Comparison of ENCODE assay signal across 1 cellular context in genomic region chr1:245094954-245095353, GRCh38.
TF ChIP-seq lines count a peak whose summit lies in the region.

No MANE protein-coding gene starts in this region.

TF ChIP-seq in HepG2, 621 proteins besides CTCF, POLR2A, EP300 and RAD21 (continued from another document and continues in another):
- peak; percentile 99 for TF ChIP-seq THRA (CRISPR knock-in tag; IDR thresholded peaks at IDR 0.05; ENCODE audit: borderline replicate concordance)
- peak; percentile 91 for TF ChIP-seq SKI (IDR thresholded peaks at IDR 0.05; ENCODE audit: partially characterized antibody)
- TF ChIP-seq RARA (CRISPR knock-in tag; IDR thresholded peaks at IDR 0.05), result peak; percentile 91
- no peak for TF ChIP-seq REST (IDR thresholded peaks at IDR 0.05; ENCODE audit: borderline replicate concordance in 1 of 2, low read depth in 1 of 2, low read length in 2 of 2)
- TF ChIP-seq ZGPAT (CRISPR knock-in tag; IDR thresholded peaks at IDR 0.05), result peak; percentile 35; the same call in 1 of the 2 replicates
- no peak for TF ChIP-seq ZNF510 (CRISPR knock-in tag; IDR thresholded peaks at IDR 0.05; ENCODE audit: low read depth)
- no peak for TF ChIP-seq ZNF513 (CRISPR knock-in tag; conservative IDR thresholded peaks at IDR 0.05)
- no peak for TF ChIP-seq ZNF24 (IDR thresholded peaks at IDR 0.05)
- peak; percentile 81 for TF ChIP-seq HNF4A (CRISPR knock-in tag; IDR thresholded peaks at IDR 0.05)
- TF ChIP-seq SMARCC2 (IDR thresholded peaks at IDR 0.05), result no peak
- no peak for TF ChIP-seq MAFK (conservative IDR thresholded peaks at IDR 0.05 in 1 of 2, IDR thresholded peaks at IDR 0.05 in 1 of 2; ENCODE audit: low read length in 2 of 2)
- TF ChIP-seq UBTF (CRISPR knock-in tag; IDR thresholded peaks at IDR 0.05), result 0 out of 2 replicates have a peak, but pooled peaks have one; percentile 41
- TF ChIP-seq RXRB (CRISPR knock-in tag; IDR thresholded peaks at IDR 0.05; ENCODE audit: borderline replicate concordance), result peak; percentile 99
- no peak for TF ChIP-seq PCBP1 (IDR thresholded peaks at IDR 0.05; ENCODE audit: borderline replicate concordance, low read depth, low read length)
- TF ChIP-seq YY1 (IDR thresholded peaks at IDR 0.05; ENCODE audit: insufficient read depth, insufficient replicate concordance, low read depth, low read length), result no peak
- TF ChIP-seq MLX (CRISPR knock-in tag; IDR thresholded peaks at IDR 0.05), result no peak
- no peak for TF ChIP-seq ESRRA (CRISPR knock-in tag; IDR thresholded peaks at IDR 0.05; ENCODE audit: low read depth)
- TF ChIP-seq ZNF30 (CRISPR knock-in tag; IDR thresholded peaks at IDR 0.05), result no peak
- no peak for TF ChIP-seq NR2F2 (IDR thresholded peaks at IDR 0.05; ENCODE audit: borderline replicate concordance, low read depth)
- TF ChIP-seq SOX5 (CRISPR knock-in tag; IDR thresholded peaks at IDR 0.05; ENCODE audit: borderline replicate concordance), result peak; percentile 36; the same call in 1 of the 2 replicates
- no peak for TF ChIP-seq ZNF598 (CRISPR knock-in tag; IDR thresholded peaks at IDR 0.05; ENCODE audit: borderline replicate concordance)
- TF ChIP-seq GLMP (CRISPR knock-in tag; IDR thresholded peaks at IDR 0.05; ENCODE audit: borderline replicate concordance), result no peak
- TF ChIP-seq HIC2 (CRISPR knock-in tag; IDR thresholded peaks at IDR 0.05; ENCODE audit: low read depth), result peak; percentile 81
- no peak for TF ChIP-seq ZNF850 (CRISPR knock-in tag; conservative IDR thresholded peaks at IDR 0.05)
- no peak for TF ChIP-seq SOX6 (IDR thresholded peaks at IDR 0.05)
- peak; percentile 30; the same call in 1 of the 2 replicates for TF ChIP-seq SOX6 (CRISPR knock-in tag; IDR thresholded peaks at IDR 0.05)
- no peak for TF ChIP-seq ZNF550 (CRISPR knock-in tag; IDR thresholded peaks at IDR 0.05; ENCODE audit: borderline replicate concordance)
- no peak for TF ChIP-seq MTA3 (CRISPR knock-in tag; IDR thresholded peaks at IDR 0.05)
- peak in 1 of 2 experiments; percentile 56; a peak in 1 of 4 replicates for TF ChIP-seq NR2F1 (CRISPR knock-in tag; IDR thresholded peaks at IDR 0.05)
- TF ChIP-seq ZFX (CRISPR knock-in tag; IDR thresholded peaks at IDR 0.05; ENCODE audit: low read depth), result peak; percentile 59
- TF ChIP-seq SRSF1 (optimal IDR thresholded peaks at IDR 0.05; ENCODE audit: low read depth, low read length), result no peak
- TF ChIP-seq ZNF878 (CRISPR knock-in tag; IDR thresholded peaks at IDR 0.05), result no peak
- TF ChIP-seq ZNF484 (CRISPR knock-in tag; IDR thresholded peaks at IDR 0.05; ENCODE audit: borderline replicate concordance, low read depth), result no peak
- TF ChIP-seq KAT7 (CRISPR knock-in tag; IDR thresholded peaks at IDR 0.05; ENCODE audit: borderline replicate concordance), result 0 out of 2 replicates have a peak, but pooled peaks have one; percentile 54
- TF ChIP-seq TFE3 (CRISPR knock-in tag; IDR thresholded peaks at IDR 0.05), result 0 out of 2 replicates have a peak, but pooled peaks have one; percentile 36
- peak; percentile 59; the same call in 1 of the 2 replicates for TF ChIP-seq ZFY (CRISPR knock-in tag; IDR thresholded peaks at IDR 0.05)
- TF ChIP-seq CBX1 (IDR thresholded peaks at IDR 0.05; ENCODE audit: low read depth), result no peak
- TF ChIP-seq ZBTB37 (CRISPR knock-in tag; IDR thresholded peaks at IDR 0.05), result no peak
- TF ChIP-seq ZNF792 (CRISPR knock-in tag; IDR thresholded peaks at IDR 0.05), result peak; percentile 51; the same call in 1 of the 2 replicates
- TF ChIP-seq ETV5 (CRISPR knock-in tag; IDR thresholded peaks at IDR 0.05; ENCODE audit: borderline replicate concordance), result peak; percentile 79
- peak; percentile 92 for TF ChIP-seq MED1 (CRISPR knock-in tag; IDR thresholded peaks at IDR 0.05)
- peak; percentile 60; the same call in 1 of the 2 replicates for TF ChIP-seq FOXP4 (CRISPR knock-in tag; IDR thresholded peaks at IDR 0.05)
- peak; percentile 25; the same call in 1 of the 2 replicates for TF ChIP-seq ZNF788 (CRISPR knock-in tag; IDR thresholded peaks at IDR 0.05; ENCODE audit: borderline replicate concordance)
